ENCODE assay signal across 12 cellular contexts in genomic region chr10:71852335-71852937, GRCh38. TPM values are rescaled to one million over a fixed set of nuclear protein-coding genes. Genes with fewer than 3 reads are reported as not detected.
A peak's percentile ranks its signal among the peaks of the same experiment; 100 is the strongest.
DNase-seq lines count a peak whose midpoint lies in the region; ATAC-seq, FAIRE-seq and TF ChIP-seq lines count a peak whose summit lies in the region.
"Had no signal": no experiment of that assay in that cellular context is flagged by ENCODE, and none has a peak within 500 bp of the region (broad histone marks: within the 10 kb centered on the region; RNA-seq: fewer than 3 reads in every experiment).

No MANE protein-coding gene starts in this region.

- peak overlapping the region in 3 of 10 donors; percentile 25 to 95 (median 79) for H3K27ac Mint-ChIP-seq in naive thymus-derived CD8-positive, alpha-beta T cell

- peak overlapping the region; percentile 31 for H3K27ac ChIP-seq in KOPT-K1 (ENCODE audit: low read depth, low read length, poor library complexity, severe bottlenecking)
- peak overlapping the region in 2 of 5 donors; percentile 55 to 98 for H3K27ac ChIP-seq in adrenal gland
- H3K27ac ChIP-seq in brain microvascular endothelial cell: no peak overlapping the region

- DNase-seq in Ammon's horn (ENCODE audit: low spot score): peak; percentile 72
- peak; percentile 54 to 74 (median 62) for DNase-seq in adrenal gland
- DNase-seq in naive thymus-derived CD8-positive, alpha-beta T cell: no peak
- DNase-seq in brain microvascular endothelial cell: no peak
- no peak for DNase-seq in stimulated activated CD4-positive, alpha-beta T cell treated with anti-CD3 and anti-CD28 coated beads, Interleukin-12 subunit alpha, Interleukin-12 subunit beta, amount 100 ng/mL, for 4 hours
- DNase-seq in frontal cortex (ENCODE audit: low spot score in 2 of 2): no peak
- DNase-seq: CD4-positive, alpha-beta memory T cell had no signal

- no peaks in the 10 kb centered on the region for H3K9me3 Mint-ChIP-seq in naive thymus-derived CD8-positive, alpha-beta T cell
- H3K9me3 Mint-ChIP-seq: activated naive CD4-positive, alpha-beta T cell treated with anti-CD3 and anti-CD28 coated beads, Interleukin-2, amount 50 U/mL, for 72 hours; CD4-positive, alpha-beta memory T cell; stimulated activated effector memory CD8-positive, alpha-beta T cell treated with anti-CD3 and anti-CD28 coated beads, Interleukin-12 subunit alpha, Interleukin-12 subunit beta, amount 100 ng/mL, for 72 hours had no signal

- no peak for TF ChIP-seq CTCF in adrenal gland (IDR thresholded peaks at IDR 0.05)
- TF ChIP-seq CTCF in brain microvascular endothelial cell (IDR thresholded peaks at IDR 0.05; ENCODE audit: low read depth, low read length, missing control alignments): no peak

- TF ChIP-seq POLR2A in adrenal gland (IDR thresholded peaks at IDR 0.05): no peak

- in situ Hi-C loops in brain microvascular endothelial cell (cut with HindIII; ENCODE audit: low pct_ligation_motif_present, low sequenced_read_pairs): no loop called here

- POLR2A ChIA-PET in naive thymus-derived CD8-positive, alpha-beta T cell (lab: Charles Lee): interaction anchor here (1.2 to 1.9 kb wide), 2 partner anchors 26 to 40 kb away, joined by 3 to 4 read pairs; no protein-coding TSS in a partner anchor

- H3K9me3 ChIP-seq in KOPT-K1 (ENCODE audit: insufficient read depth, low read length, poor library complexity, severe bottlenecking) (no peaks in the 10 kb centered on the region), adrenal gland (replicated peaks in 1 of 3) (no peaks in the 10 kb centered on the region)

- peaks cover 24 to 36% of the 10 kb centered on the region in 2 donors for H3K4me1 ChIP-seq in adrenal gland (replicated peaks in 1 of 2)

- FAIRE-seq in frontal cortex (lab: Jason Lieb, UNC): no peak
- FAIRE-seq: TTC549 had no signal

- no peaks in the 10 kb centered on the region for H3K27me3 Mint-ChIP-seq in naive thymus-derived CD8-positive, alpha-beta T cell
- H3K27me3 Mint-ChIP-seq: CD4-positive, alpha-beta memory T cell had no signal

- no peak for ATAC-seq in naive thymus-derived CD8-positive, alpha-beta T cell
- no peak for ATAC-seq in HG03521 (IDR thresholded peaks at IDR 0.05; ENCODE audit: unreplicated experiment)
- ATAC-seq: activated naive CD4-positive, alpha-beta T cell treated with anti-CD3 and anti-CD28 coated beads, Interleukin-2, amount 50 U/mL, for 72 hours; stimulated activated effector memory CD8-positive, alpha-beta T cell treated with anti-CD3 and anti-CD28 coated beads, Interleukin-12 subunit alpha, Interleukin-12 subunit beta, amount 100 ng/mL, for 72 hours had no signal

- H3K36me3 ChIP-seq in KOPT-K1 (ENCODE audit: insufficient read depth, low read length) (no peaks in the 10 kb centered on the region), adrenal gland (replicated peaks in 1 of 2) (no peaks in the 10 kb centered on the region), brain microvascular endothelial cell (replicated peaks) (no peaks in the 10 kb centered on the region)

- H3K4me1 Mint-ChIP-seq in naive thymus-derived CD8-positive, alpha-beta T cell: peaks cover 21 to 48% (median 41%) of the 10 kb centered on the region in 4 donors

- no peaks in the 10 kb centered on the region for H3K36me3 Mint-ChIP-seq in naive thymus-derived CD8-positive, alpha-beta T cell

- H3K27me3 ChIP-seq in adrenal gland (no peaks in the 10 kb centered on the region), brain microvascular endothelial cell (replicated peaks) (no peaks in the 10 kb centered on the region)

- intact Hi-C loops in adrenal gland (cut with DNase I): no loop called here

- WGBS in adrenal gland, 4 donors: 72 to 78% (median 75%) methylated on average over 5 to 11 of the region's 11 CpGs

- peak overlapping the region in 8 of 10 donors; percentile 26 to 99 (median 72) for H3K4me3 Mint-ChIP-seq in naive thymus-derived CD8-positive, alpha-beta T cell

- no peak overlapping the region for H3K4me3 ChIP-seq in adrenal gland
- no peak overlapping the region for H3K4me3 ChIP-seq in brain microvascular endothelial cell (ENCODE audit: low read depth, low read length)

RNA-seq across cellular contexts. Expression of gene PSAP, which starts 1.4 kb away (rescaled TPM):
- total RNA-seq in adrenal gland: 1,000 to 10,000 TPM; 1,730 to 3,452 (median 2,381) TPM
- polyA plus RNA-seq in adrenal gland: 1,000 to 10,000 TPM in 1 of 3 donors, 100 to 1,000 TPM in 2; 623 to 1,694 (median 805) TPM
- total RNA-seq in naive thymus-derived CD8-positive, alpha-beta T cell: 100 to 1,000 TPM; 203 to 206 TPM
- 100 to 1,000 TPM; 389 to 442 (median 398) TPM for polyA plus RNA-seq in naive thymus-derived CD8-positive, alpha-beta T cell
- 482 TPM for total RNA-seq in frontal cortex

Comparison
In these comparisons a context has a peak if more than half of its experiments do, and no peak if none do; other contexts are left out.
1. DNase-seq: peak in Ammon's horn (single experiment) and adrenal gland (7 of 7); none in naive thymus-derived CD8-positive, alpha-beta T cell (0 of 10), brain microvascular endothelial cell (single experiment), stimulated activated CD4-positive, alpha-beta T cell treated with anti-CD3 and anti-CD28 coated beads, Interleukin-12 subunit alpha, Interleukin-12 subunit beta, amount 100 ng/mL, for 4 hours (single experiment) and frontal cortex (0 of 2).